1 cellular context compared by ENCODE assay signal in the genomic region with DNA sequence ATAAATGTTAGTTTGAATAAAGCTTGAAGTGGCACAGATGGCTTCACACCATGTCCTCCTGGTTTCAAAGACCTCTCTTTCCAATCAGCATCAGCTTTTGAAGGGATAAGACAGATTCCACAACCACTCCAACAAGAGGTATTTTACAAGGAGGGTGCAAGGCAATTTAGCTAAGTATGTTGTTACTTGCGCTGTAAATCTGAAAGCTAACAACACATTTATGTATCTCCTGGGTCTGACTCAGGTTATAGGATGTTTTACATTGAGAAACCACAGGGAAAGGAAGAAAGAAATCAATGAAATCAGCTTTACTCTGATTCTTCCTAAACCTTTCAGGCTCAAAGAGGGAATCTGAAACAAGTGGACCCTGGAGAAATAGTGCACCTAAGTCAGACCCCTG.
TF ChIP-seq lines count a peak whose summit lies in the region.

No MANE protein-coding gene starts in this region.

TF ChIP-seq in HEK293, 187 proteins besides CTCF, POLR2A, EP300 and RAD21 (continued from another document):
- no peak for TF ChIP-seq ZNF148 (tag by site-specific recombination; IDR thresholded peaks at IDR 0.05; ENCODE audit: borderline replicate concordance)
- no peak for TF ChIP-seq ZNF707 (tag by site-specific recombination; IDR thresholded peaks at IDR 0.05)
- TF ChIP-seq ZNF354C (tag by site-specific recombination; IDR thresholded peaks at IDR 0.05; ENCODE audit: borderline replicate concordance, low read depth) = no peak
- TF ChIP-seq ZXDB (tag by site-specific recombination; IDR thresholded peaks at IDR 0.05) = no peak
- no peak for TF ChIP-seq ZSCAN4 (tag by site-specific recombination; IDR thresholded peaks at IDR 0.05)
- TF ChIP-seq ZNF114 (tag by site-specific recombination; IDR thresholded peaks at IDR 0.05) = no peak
- no peak for TF ChIP-seq ZNF624 (tag by site-specific recombination; IDR thresholded peaks at IDR 0.05)
- TF ChIP-seq ZBTB17 (tag by site-specific recombination; IDR thresholded peaks at IDR 0.05) = no peak
